34 cellular contexts compared by ENCODE assay signal in the genomic region with DNA sequence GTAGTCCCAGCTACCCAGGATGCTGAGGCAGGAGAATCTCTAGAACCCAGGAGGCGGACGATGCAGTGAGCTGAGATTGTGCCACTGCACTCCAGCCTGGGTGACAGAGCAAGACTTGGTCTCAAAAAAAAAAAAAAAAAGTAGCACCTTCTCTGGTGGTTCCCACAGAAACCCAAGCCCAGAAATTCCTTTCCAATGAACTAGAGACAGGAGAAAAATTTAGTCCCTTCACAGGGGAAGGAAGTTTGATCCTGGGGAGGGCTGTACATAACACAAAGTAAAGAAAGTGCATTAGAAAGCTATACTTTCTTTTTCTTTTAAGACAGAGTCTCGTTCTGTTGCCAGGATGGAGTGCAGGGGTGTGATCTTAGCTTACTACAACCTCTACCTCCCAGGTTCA. TPM values are rescaled to one million over a fixed set of nuclear protein-coding genes. Genes with fewer than 3 reads are reported as not detected.
"Had no signal": no experiment of that assay in that cellular context is flagged by ENCODE, and none has a peak within 500 bp of the region (broad histone marks: within the 10 kb centered on the region; RNA-seq: fewer than 3 reads in every experiment).

No MANE protein-coding gene starts in this region.

- H3K4me3 ChIP-seq: breast epithelium, heart right ventricle, left lung, lower lobe of right lung, right atrium auricular region, testis, transverse colon had no signal

- H3K9me3 ChIP-seq: breast epithelium, heart right ventricle, left lung, lower lobe of right lung, right atrium auricular region, testis, transverse colon had no signal

- H3K4me1 ChIP-seq: breast epithelium, left lung, lower lobe of right lung, parathyroid adenoma, testis, transverse colon had no signal

- FAIRE-seq: TTC549 had no signal

- H3K27me3 ChIP-seq: breast epithelium, heart right ventricle, left lung, right atrium auricular region, testis, transverse colon had no signal

- H3K9ac ChIP-seq: parathyroid adenoma had no signal

- ATAC-seq: activated T-helper 17 cell treated with anti-CD3 and anti-CD28 coated beads, Interleukin-2, amount 50 U/mL, for 72 hours; esophagus mucosa; heart right ventricle; left lung; lower lobe of right lung; naive thymus-derived CD8-positive, alpha-beta T cell; stimulated activated naive CD8-positive, alpha-beta T cell treated with anti-CD3 and anti-CD28 coated beads, Interleukin-15, Interleukin-2, amounts not matched to agents 100 U/mL and 50 U/mL, for 24 hours had no signal

- H3K27ac ChIP-seq: breast epithelium, heart right ventricle, left lung, lower lobe of right lung, parathyroid adenoma, right atrium auricular region, testis, transverse colon, WERI-Rb-1 had no signal

- H2AFZ ChIP-seq: parathyroid adenoma had no signal

- DNase-seq: activated CD4-positive, alpha-beta memory T cell treated with anti-CD3 and anti-CD28 coated beads, Interleukin-2, amount 10 ng/mL, durations not matched to agents 7 days and 5 days; activated CD4-positive, alpha-beta T cell treated with anti-CD3 and anti-CD28 coated beads, Interleukin-2, amount 10 ng/mL, durations not matched to agents 7 days and 5 days; activated CD4-positive, CD25-positive, alpha-beta regulatory T cell treated with anti-CD3 and anti-CD28 coated beads, Interleukin-2, amount 50 U/mL, for 72 hours; activated CD8-positive, alpha-beta memory T cell treated with anti-CD3 and anti-CD28 coated beads, Interleukin-2, amount 50 U/mL, for 48 hours; activated gamma-delta T cell treated with Interleukin-2 at 50 U/mL for 16 hours; activated naive CD4-positive, alpha-beta T cell treated with anti-CD3 and anti-CD28 coated beads, Interleukin-2, amount 50 U/mL, for 16 hours; activated T-cell treated with anti-CD3 and anti-CD28 coated beads, Interleukin-2, amount 50 U/mL, for 24 hours; amniotic stem cell; central memory CD4-positive, alpha-beta T cell; endodermal cell; foreskin melanocyte; heart right ventricle; left lung; lower lobe of right lung; mesenchymal stem cell; naive thymus-derived CD8-positive, alpha-beta T cell; nucleus accumbens; stimulated activated CD4-positive, alpha-beta T cell treated with anti-CD3 and anti-CD28 coated beads, Interleukin-4, amount 100 ng/mL, for 1 hour; stimulated activated naive CD8-positive, alpha-beta T cell treated with anti-CD3 and anti-CD28 coated beads, Interleukin-15, Interleukin-2, amounts not matched to agents 100 U/mL and 50 U/mL, for 24 hours; T-helper 9 cell; testis; transverse colon; WERI-Rb-1 had no signal

- H3K79me2 ChIP-seq: parathyroid adenoma had no signal

RNA-seq across cellular contexts. Expression of a gene that starts 25.5 kb away (rescaled TPM):
- total RNA-seq: activated CD4-positive, alpha-beta memory T cell treated with anti-CD3 and anti-CD28 coated beads, Interleukin-2, amount 10 ng/mL, durations not matched to agents 7 days and 5 days; glomerular endothelial cell; pulmonary artery endothelial cell had no signal

RNA-seq across cellular contexts. Expression of a gene that starts 33.2 kb away (rescaled TPM):
- total RNA-seq: activated CD4-positive, alpha-beta memory T cell treated with anti-CD3 and anti-CD28 coated beads, Interleukin-2, amount 10 ng/mL, durations not matched to agents 7 days and 5 days; activated CD4-positive, alpha-beta T cell treated with anti-CD3 and anti-CD28 coated beads, Interleukin-2, amount 10 ng/mL, durations not matched to agents 7 days and 5 days; activated T-helper 17 cell treated with anti-CD3 and anti-CD28 coated beads, Interleukin-2, amount 50 U/mL, for 72 hours; breast epithelium; endodermal cell; glomerular endothelial cell; left lung; lower lobe of right lung; naive thymus-derived CD8-positive, alpha-beta T cell; neural crest cell; pulmonary artery endothelial cell; right atrium auricular region; skeletal muscle tissue; urinary bladder had no signal
- polyA plus RNA-seq: naive thymus-derived CD8-positive, alpha-beta T cell had no signal

RNA-seq across cellular contexts. Expression of a gene that starts 39.8 kb away (rescaled TPM):
- total RNA-seq: activated CD4-positive, alpha-beta memory T cell treated with anti-CD3 and anti-CD28 coated beads, Interleukin-2, amount 10 ng/mL, durations not matched to agents 7 days and 5 days; activated CD4-positive, alpha-beta T cell treated with anti-CD3 and anti-CD28 coated beads, Interleukin-2, amount 10 ng/mL, durations not matched to agents 7 days and 5 days; activated T-helper 17 cell treated with anti-CD3 and anti-CD28 coated beads, Interleukin-2, amount 50 U/mL, for 72 hours; esophagus mucosa; glomerular endothelial cell; left lung; lower lobe of right lung; naive thymus-derived CD8-positive, alpha-beta T cell; neural crest cell; pulmonary artery endothelial cell; right atrium auricular region; testis; transverse colon; urinary bladder had no signal
- polyA plus RNA-seq: naive thymus-derived CD8-positive, alpha-beta T cell had no signal
